ENCODE assay signal across 24 cellular contexts in genomic region chr15:79066391-79067090, GRCh38. TPM values are rescaled to one million over a fixed set of nuclear protein-coding genes. Genes with fewer than 3 reads are reported as not detected.
"Had no signal": no experiment of that assay in that cellular context is flagged by ENCODE, and none has a peak within 500 bp of the region (broad histone marks: within the 10 kb centered on the region; RNA-seq: fewer than 3 reads in every experiment).

No MANE protein-coding gene starts in this region.

- H3K27ac ChIP-seq: esophagus muscularis mucosa, foreskin keratinocyte, heart right ventricle, left lung, ovary, psoas muscle, right atrium auricular region, upper lobe of left lung, WERI-Rb-1 had no signal

- DNase-seq: activated CD4-positive, alpha-beta memory T cell treated with anti-CD3 and anti-CD28 coated beads for 36 hours; activated CD4-positive, alpha-beta T cell treated with anti-CD3 and anti-CD28 coated beads for 48 hours; activated CD8-positive, alpha-beta memory T cell treated with anti-CD3 and anti-CD28 coated beads, Interleukin-2, amount 50 U/mL, for 4 hours; activated gamma-delta T cell; activated T-cell treated with anti-CD3 and anti-CD28 coated beads, Interleukin-2, amount 50 U/mL, for 1 hour; endodermal cell; foreskin keratinocyte; heart right ventricle; kidney glomerular epithelial cell; left lung; ovary; psoas muscle; SK-N-SH; stimulated activated CD4-positive, alpha-beta T cell treated with anti-CD3 and anti-CD28 coated beads, Interleukin-2, amount 100 ng/mL, for 48 hours; T-helper 17 cell; T1000; upper lobe of left lung; WERI-Rb-1 had no signal

- H3K27me3 ChIP-seq: body of pancreas, heart right ventricle, left lung, ovary, right atrium auricular region, upper lobe of left lung had no signal

- H3K4me3 ChIP-seq: body of pancreas, esophagus muscularis mucosa, heart right ventricle, left lung, lung, ovary, psoas muscle, right atrium auricular region, upper lobe of left lung had no signal

RNA-seq across cellular contexts. Expression of gene RASGRF1, which starts 24.0 kb away (rescaled TPM):
- total RNA-seq: activated T-helper 1 cell treated with anti-CD3 and anti-CD28 coated beads, Interleukin-12 subunit alpha, Interleukin-12 subunit beta, Interleukin-2, Interleukin-4 antibody, amounts not matched to agents 30 ng/mL and 10 ng/mL and 1 ng/mL, durations not matched to agents 14 hours and 24 hours and 36 hours; mononuclear cell; psoas muscle had no signal
